ENCODE assay signal across 3 cellular contexts in genomic region chr6:24671077-24671476, GRCh38. TPM values are rescaled to one million over a fixed set of nuclear protein-coding genes. Genes with fewer than 3 reads are reported as not detected.
"Had no signal": no experiment of that assay in that cellular context is flagged by ENCODE, and none has a peak within 500 bp of the region (broad histone marks: within the 10 kb centered on the region; RNA-seq: fewer than 3 reads in every experiment).

No MANE protein-coding gene starts in this region.

RNA-seq across cellular contexts. Expression of gene KIAA0319, which starts 25.1 kb away (rescaled TPM):
- total RNA-seq: activated CD4-positive, alpha-beta T cell treated with anti-CD3 and anti-CD28 coated beads, Interleukin-2, amount 10 ng/mL, durations not matched to agents 24 days and 14 days; T-helper 1 cell treated with Interleukin-12 subunit alpha and Interleukin-12 subunit beta and Interleukin-4 antibody, amounts not matched to agents 30 ng/mL and 1 ng/mL, for 36 hours; T-helper 2 cell treated with Interferon-gamma antibody and Interleukin-4, amounts not matched to agents 100 ng/mL and 5 ng/mL, for 36 hours had no signal
